Comparison of ENCODE assay signal across 20 cellular contexts in the genomic region with DNA sequence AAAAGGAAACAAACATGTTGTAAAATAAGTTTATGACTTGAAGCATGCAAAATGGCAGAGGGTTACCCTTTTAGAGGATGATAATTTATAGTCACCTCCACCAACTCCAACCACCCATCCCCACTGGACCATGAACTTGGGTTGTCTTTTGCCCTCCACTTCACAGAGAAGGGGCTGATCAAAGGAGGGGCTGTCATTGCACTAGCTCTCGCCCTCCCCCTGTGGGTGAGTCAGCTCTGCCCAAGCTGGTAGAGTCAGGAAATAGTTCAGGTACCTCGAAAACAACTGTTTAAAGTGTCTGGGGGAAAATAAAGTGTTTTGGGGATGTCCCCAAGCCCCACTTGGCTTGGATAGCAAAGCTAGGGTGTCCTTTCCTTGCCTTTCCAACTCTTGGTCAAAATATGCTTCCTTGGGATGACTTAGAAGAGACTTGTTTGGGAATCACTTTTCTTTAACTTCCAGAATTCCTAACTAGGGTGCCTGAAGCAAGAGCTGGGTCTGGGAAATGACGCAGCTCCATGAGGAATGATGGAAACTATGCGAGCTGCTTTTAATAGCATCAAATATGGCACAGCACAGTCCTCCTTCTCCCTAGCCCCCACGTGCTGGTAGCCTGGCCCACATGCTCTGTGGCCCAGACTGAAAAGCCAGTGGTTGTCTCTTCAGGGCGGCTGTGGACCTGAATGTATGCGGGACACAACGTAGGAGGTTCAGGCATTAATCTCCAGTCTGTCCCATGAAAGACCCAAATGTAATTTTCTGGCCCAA. TPM values are rescaled to one million over a fixed set of nuclear protein-coding genes. Genes with fewer than 3 reads are reported as not detected.
DNase-seq lines count a peak whose midpoint lies in the region; ATAC-seq, FAIRE-seq and TF ChIP-seq lines count a peak whose summit lies in the region.
"Had no signal": no experiment of that assay in that cellular context is flagged by ENCODE, and none has a peak within 500 bp of the region (broad histone marks: within the 10 kb centered on the region; RNA-seq: fewer than 3 reads in every experiment).

No MANE protein-coding gene starts in this region.

- H3K36me3 ChIP-seq in H7 (replicated peaks; ENCODE audit: control insufficient read depth, insufficient read depth, low read length), result no peaks in the 10 kb centered on the region
- H3K36me3 ChIP-seq in astrocyte (ENCODE audit: insufficient read depth, low read length), result no peaks in the 10 kb centered on the region
- no peaks in the 10 kb centered on the region for H3K36me3 ChIP-seq in left lung
- H3K36me3 ChIP-seq: upper lobe of left lung had no signal

- no peak for TF ChIP-seq POLR2A in A549 (IDR thresholded peaks at IDR 0.05; ENCODE audit: low read length)

- DNase-seq in A549 (ENCODE audit: low read depth in 1 of 2, low spot score in 1 of 2) (no peak), H7 (peak; percentile 58), astrocyte (ENCODE audit: low read depth) (peak; percentile 44), left kidney (ENCODE audit: low read depth, low spot score) (peak; percentile 20), left lung (no peak), NCI-H446 (lab: John Stamatoyannopoulos, UW) (no peak)
- DNase-seq: activated CD4-positive, alpha-beta T cell treated with anti-CD3 and anti-CD28 coated beads, Interleukin-2, amount 50 U/mL, for 4 hours; activated effector memory CD4-positive, alpha-beta T cell treated with anti-CD3 and anti-CD28 coated beads, Interleukin-2, amount 50 U/mL, for 16 hours; AML-193; DMS53; NCI-H1092 treated with DMSO at 0.1 percent for 48 hours; NCI-H524 treated with DMSO at 0.1 percent for 48 hours; stimulated activated CD8-positive, alpha-beta memory T cell treated with anti-CD3 and anti-CD28 coated beads, Interleukin-4, amount 100 ng/mL, for 48 hours; upper lobe of left lung had no signal

- H3K4me3 ChIP-seq in A549 (no peak overlapping the region), H7 (ENCODE audit: insufficient read depth, low read depth, low read length) (no peak overlapping the region), astrocyte (ENCODE audit: insufficient read depth, low read depth, low read length) (no peak overlapping the region), left lung (no peak overlapping the region)
- H3K4me3 ChIP-seq: upper lobe of left lung had no signal

- no peak for TF ChIP-seq EP300 in A549 (IDR thresholded peaks at IDR 0.05)

- no peak for TF ChIP-seq RAD21 in A549 (conservative IDR thresholded peaks at IDR 0.05 in 1 of 2, IDR thresholded peaks at IDR 0.05 in 1 of 2)

- no peaks in the 10 kb centered on the region for H3K9me3 Mint-ChIP-seq in astrocyte (ENCODE audit: unreplicated experiment)
- H3K9me3 Mint-ChIP-seq: T-helper 2 cell treated with Interferon-gamma antibody and Interleukin-4, amounts not matched to agents 5 μg/mL and 100 μg/mL, for 36 hours had no signal

- TF ChIP-seq CTCF in A549 (IDR thresholded peaks at IDR 0.05) (no peak), astrocyte (IDR thresholded peaks at IDR 0.05; ENCODE audit: insufficient read depth, low read depth, low read length) (no peak), left lung (IDR thresholded peaks at IDR 0.05) (no peak)

- no peaks in the 10 kb centered on the region for H4K20me1 ChIP-seq in astrocyte (ENCODE audit: insufficient read depth, low read length)

- no peak overlapping the region for H3K9ac ChIP-seq in astrocyte (ENCODE audit: low read length)

- no peaks in the 10 kb centered on the region for H3K79me2 ChIP-seq in astrocyte (ENCODE audit: insufficient read depth, low read length)

- H3K27ac ChIP-seq in A549 (peak overlapping the region in 1 of 2 experiments; percentile 14; a peak in 1 of 6 replicates), astrocyte (ENCODE audit: low read depth, low read length) (peak overlapping the region; percentile 3), left lung (no peak overlapping the region)

- intact Hi-C loops in left lung (cut with DNase I), result no loop called here

- no peaks in the 10 kb centered on the region for H3K36me3 Mint-ChIP-seq in astrocyte (ENCODE audit: low read depth, unreplicated experiment)

- H3K27ac Mint-ChIP-seq in astrocyte (ENCODE audit: unreplicated experiment), result peak overlapping the region; percentile 54
- H3K27ac Mint-ChIP-seq: T-helper 2 cell treated with Interferon-gamma antibody and Interleukin-4, amounts not matched to agents 5 μg/mL and 100 μg/mL, for 36 hours had no signal

- H3K27me3 Mint-ChIP-seq in astrocyte (ENCODE audit: low read depth, unreplicated experiment), result peaks cover 9% of the 10 kb centered on the region

- H3K4me3 Mint-ChIP-seq in astrocyte (ENCODE audit: unreplicated experiment), result no peak overlapping the region
- H3K4me3 Mint-ChIP-seq: T-helper 2 cell treated with Interferon-gamma antibody and Interleukin-4, amounts not matched to agents 5 μg/mL and 100 μg/mL, for 36 hours had no signal

- no peaks in the 10 kb centered on the region for H3K27me3 ChIP-seq in H7 (ENCODE audit: control insufficient read depth, insufficient read depth, low read length)
- H3K27me3 ChIP-seq in astrocyte (ENCODE audit: insufficient read depth, low read length), result no peaks in the 10 kb centered on the region
- H3K27me3 ChIP-seq in left lung, result no peaks in the 10 kb centered on the region
- H3K27me3 ChIP-seq: upper lobe of left lung had no signal

- ATAC-seq in A549 (no peak), left lung (no peak), HG03135 (IDR thresholded peaks at IDR 0.05; ENCODE audit: unreplicated experiment) (no peak), GM18907 (IDR thresholded peaks at IDR 0.05; ENCODE audit: unreplicated experiment) (no peak)

- H3K9me3 ChIP-seq in A549 (no peaks in the 10 kb centered on the region), astrocyte (ENCODE audit: insufficient read depth, low read depth, low read length) (no peaks in the 10 kb centered on the region), left lung (no peaks in the 10 kb centered on the region)
- H3K9me3 ChIP-seq: upper lobe of left lung had no signal

- POLR2A ChIA-PET in A549 (lab: Yijun Ruan, JAX), result no interaction called here

- peak overlapping the region; percentile 6; the same call in 1 of the 3 replicates for H3K4me2 ChIP-seq in A549
- H3K4me2 ChIP-seq in astrocyte (ENCODE audit: low read length), result peak overlapping the region; percentile 37

- H3K4me1 ChIP-seq in A549, result peaks cover 33% of the 10 kb centered on the region
- peaks cover 3% of the 10 kb centered on the region for H3K4me1 ChIP-seq in astrocyte (ENCODE audit: insufficient read depth, low read length)
- no peaks in the 10 kb centered on the region for H3K4me1 ChIP-seq in left lung
- H3K4me1 ChIP-seq: upper lobe of left lung had no signal

- no peak for FAIRE-seq in A549 (lab: Jason Lieb, UNC)
- FAIRE-seq in astrocyte (lab: Jason Lieb, UNC), result no peak
- FAIRE-seq: GM12892 had no signal

- 76% methylated on average over 8 of the region's 8 CpGs for WGBS in A549 (ENCODE audit: missing lambda C conversion rate)

- no peak overlapping the region for H2AFZ ChIP-seq in astrocyte (ENCODE audit: low read depth, low read length)

- CTCF ChIA-PET in A549 (lab: Yijun Ruan, JAX), result interaction anchor here (1.2 to 1.4 kb wide), 2 partner anchors 8 to 15 kb away, joined by 3 read pairs; no protein-coding TSS in a partner anchor

- peaks cover 19% of the 10 kb centered on the region for H3K4me1 Mint-ChIP-seq in astrocyte (ENCODE audit: low read depth, unreplicated experiment)

TF ChIP-seq in A549, 52 proteins besides CTCF, POLR2A, EP300 and RAD21:
- TF ChIP-seq RNF2 (IDR thresholded peaks at IDR 0.05; ENCODE audit: borderline replicate concordance, low read depth) (no peak), CEBPB (IDR thresholded peaks at IDR 0.05) (no peak), KDM5A (IDR thresholded peaks at IDR 0.05) (no peak), PHF8 (IDR thresholded peaks at IDR 0.05; ENCODE audit: borderline replicate concordance, low read depth) (no peak), ZFP36 (IDR thresholded peaks at IDR 0.05; ENCODE audit: borderline replicate concordance, partially characterized antibody) (no peak), HOXB5 (CRISPR knock-in tag; IDR thresholded peaks at IDR 0.05) (no peak), ESRRA (IDR thresholded peaks at IDR 0.05; ENCODE audit: borderline replicate concordance, low read length) (no peak), EHMT2 (IDR thresholded peaks at IDR 0.05; ENCODE audit: low read depth) (no peak; the same call in 1 of the 2 replicates), CHD2 (IDR thresholded peaks at IDR 0.05; ENCODE audit: low read length, partially characterized antibody) (no peak), RCOR1 (IDR thresholded peaks at IDR 0.05; ENCODE audit: low read depth, low read length) (no peak)

RNA-seq across cellular contexts. Expression of gene TBX4, which starts 40.7 kb away (rescaled TPM):
- polyA plus RNA-seq in A549 (2011; rRNA removed) (0.18 and 0.33 TPM in 2 replicates), A549 (2017; fragmentation: RNase III; extraction: RNeasy Plus Mini Kit Qiagen cat#74134 plus additional on column Dnase treatment) (0.14 to 0.25 TPM (median 0.17 TPM) in 3 replicates)
- polyA plus RNA-seq in A549 (2012; cell fraction: cytosol; rRNA removed), result 0.07 and 0.08 TPM in 2 replicates
- 0.11 and 0.28 TPM in 2 replicates for polyA plus RNA-seq in A549 (2012; cell fraction: nucleus; rRNA removed)
- 0.17 TPM in 1 of 2 replicates, not detected in the other for polyA minus RNA-seq in A549 (2011; rRNA and poly(A)+ RNA removed)
- not detected in 2 replicates for total RNA-seq in H7 (2014; rRNA removed; shearing (Covaris generic))
- total RNA-seq in astrocyte (0.14 TPM in 1 of 2 replicates, not detected in the other), left lung (10 to 100 TPM; 21.2 to 29.3 TPM)
- total RNA-seq: H4, HT1080 had no signal

Comparison
In these comparisons a context has a peak if more than half of its experiments do, and no peak if none do; other contexts are left out.
1. DNase-seq: peak in H7 (single experiment), astrocyte (single experiment) and left kidney (single experiment); none in A549 (0 of 2), left lung (0 of 2) and NCI-H446 (0 of 2).
2. RNA of gene TBX4, which starts 40.7 kb away (total RNA-seq): 21.2 to 29.3 TPM in left lung; 0.14 TPM in astrocyte and not detected in H7; every median in the first group is over 10 times any median in the second.